ENCODE assay signal across 7 cellular contexts in genomic region chr12:104276192-104277131, GRCh38. TPM values are rescaled to one million over a fixed set of nuclear protein-coding genes. Genes with fewer than 3 reads are reported as not detected.
DNase-seq lines count a peak whose midpoint lies in the region; ATAC-seq, FAIRE-seq and TF ChIP-seq lines count a peak whose summit lies in the region.

No MANE protein-coding gene starts in this region.

- H2BK15ac ChIP-seq in H1 (ENCODE audit: low read length), result no peak overlapping the region

- peak overlapping the region; percentile 1; the same call in 1 of the 2 replicates for H2AFZ ChIP-seq in H1 (ENCODE audit: low read length)

- H3K4me1 ChIP-seq in H1 (replicated peaks in 1 of 4; ENCODE audit: control insufficient read depth in 3 of 4, insufficient read depth in 4 of 4, low read length in 3 of 4) (no peaks in the 10 kb centered on the region), thoracic aorta (ENCODE audit: control insufficient read depth in 1 of 2, low read depth in 2 of 2) (peaks cover 0 to 26% of the 10 kb centered on the region in 2 donors)

- H3K36me3 ChIP-seq in H1 (ENCODE audit: control insufficient read depth in 2 of 4, insufficient read depth in 4 of 4, low read length in 3 of 4) (no peaks in the 10 kb centered on the region), thoracic aorta (no peaks in the 10 kb centered on the region)

- DNase-seq in NCI-H446 (lab: John Stamatoyannopoulos, UW), result peak; percentile 70 to 76
- no peak for DNase-seq in H1 (ENCODE audit: low read depth in 1 of 2, low spot score in 2 of 2)
- no peak for DNase-seq in thoracic aorta (ENCODE audit: low spot score)
- DNase-seq in NK-92 treated with Interleukin-12 subunit alpha and Interleukin-12 subunit beta, amount 100 ng/mL, for 24 hours (lab: John Stamatoyannopoulos, UW), result no peak

- no peak overlapping the region for H4K8ac ChIP-seq in H1 (ENCODE audit: extremely low read depth, insufficient read depth, low read length)

- H3K23me2 ChIP-seq in H1 (ENCODE audit: low read depth, low read length), result no peaks in the 10 kb centered on the region

- no peak overlapping the region for H3K27ac ChIP-seq in H1 (ENCODE audit: low read depth, low read length)
- H3K27ac ChIP-seq in thoracic aorta, result peak overlapping the region in 1 of 2 donors; percentile 5

- H3K18ac ChIP-seq in H1 (ENCODE audit: extremely low read depth, low read length), result no peak overlapping the region

- POLR2A ChIA-PET in H1 (lab: Charles Lee; ENCODE audit: partially characterized antibody), result interaction anchor here (1.2 to 8.0 kb wide), 2 partner anchors 11 to 20 kb away, joined by 3 to 61 read pairs; no protein-coding TSS in a partner anchor

- H3K27me3 ChIP-seq in H1 (replicated peaks in 1 of 4; ENCODE audit: control insufficient read depth in 3 of 4, extremely low read depth in 1 of 4, insufficient read depth in 3 of 4, low read length in 3 of 4), result no peaks in the 10 kb centered on the region
- no peaks in the 10 kb centered on the region for H3K27me3 ChIP-seq in thoracic aorta (replicated peaks; ENCODE audit: insufficient read depth)

- no peak overlapping the region for H3K56ac ChIP-seq in H1 (replicated peaks; ENCODE audit: insufficient read length, low read depth, low read length)

- no peak for TF ChIP-seq RAD21 in H1 (IDR thresholded peaks at IDR 0.05 in 1 of 2, conservative IDR thresholded peaks at IDR 0.05 in 1 of 2; ENCODE audit: low read depth in 2 of 2, low read length in 2 of 2)

- H2BK20ac ChIP-seq in H1 (ENCODE audit: low read length), result no peak overlapping the region

- no peak overlapping the region for H3K9ac ChIP-seq in H1 (replicated peaks in 1 of 4; ENCODE audit: extremely low read depth in 1 of 4, low read depth in 3 of 4, low read length in 3 of 4)

- H4K20me1 ChIP-seq in H1 (replicated peaks in 1 of 2; ENCODE audit: control insufficient read depth in 1 of 2, insufficient read depth in 2 of 2, low read length in 2 of 2), result no peaks in the 10 kb centered on the region

- no peak overlapping the region for H2BK12ac ChIP-seq in H1 (ENCODE audit: low read depth, low read length)

- CTCF ChIA-PET in H1 (lab: Charles Lee; ENCODE audit: partially characterized antibody), result interaction anchor here (0.6 to 2.3 kb wide), 8 partner anchors 8 to 1064 kb away, joined by 3 to 7 read pairs (median 4); no protein-coding TSS in a partner anchor

- H2AK5ac ChIP-seq in H1 (ENCODE audit: low read depth, low read length), result no peak overlapping the region

- FAIRE-seq in H1 (lab: Jason Lieb, UNC), result no peak

- H3K9me3 ChIP-seq in H1 (ENCODE audit: insufficient read depth in 2 of 2, low read depth in 1 of 2, low read length in 1 of 2) (no peaks in the 10 kb centered on the region), thoracic aorta (no peaks in the 10 kb centered on the region)

- ATAC-seq in GM18517 (IDR thresholded peaks at IDR 0.05; ENCODE audit: unreplicated experiment) (peak; percentile 63), HG02798 (IDR thresholded peaks at IDR 0.05; ENCODE audit: poor library complexity, unreplicated experiment) (peak; percentile 82), thoracic aorta (ENCODE audit: insufficient number of reproducible peaks, low FRiP score, low read depth) (no peak), GM19467 (IDR thresholded peaks at IDR 0.05; ENCODE audit: unreplicated experiment) (no peak)

- no peaks in the 10 kb centered on the region for H3K79me1 ChIP-seq in H1 (ENCODE audit: low read depth, low read length)

- no peak overlapping the region for H3K23ac ChIP-seq in H1 (ENCODE audit: insufficient read length)

- TF ChIP-seq POLR2A in H1 (IDR thresholded peaks at IDR 0.05; ENCODE audit: control extremely low read depth in 1 of 2, low read depth in 2 of 2, low read length in 2 of 2), result no peak

- no peak overlapping the region for H4K91ac ChIP-seq in H1 (replicated peaks; ENCODE audit: insufficient read length, low read length)

- TF ChIP-seq CTCF in H1 (IDR thresholded peaks at IDR 0.05; ENCODE audit: control extremely low read depth in 1 of 3, insufficient read depth in 1 of 3, low read depth in 1 of 3, low read length in 3 of 3), result no peak
- no peak for TF ChIP-seq CTCF in thoracic aorta (IDR thresholded peaks at IDR 0.05)

- no peak overlapping the region for H3K14ac ChIP-seq in H1 (ENCODE audit: insufficient read length)

- no peak overlapping the region for H3K4ac ChIP-seq in H1 (replicated peaks; ENCODE audit: insufficient read length, low read depth, low read length)

- no peak overlapping the region for H4K5ac ChIP-seq in H1 (ENCODE audit: insufficient read length, low read depth, low read length)

- H3K4me3 ChIP-seq in H1 (ENCODE audit: extremely low read depth in 1 of 4, insufficient read depth in 2 of 4, low read depth in 3 of 4, low read length in 4 of 4), result no peak overlapping the region
- peak overlapping the region; percentile 60 for H3K4me3 ChIP-seq in thoracic aorta

- WGBS in H1 (ENCODE audit: extremely low coverage in 1 of 2, insufficient coverage in 1 of 2, insufficient read length in 1 of 2, insufficient replicate concordance in 2 of 2, low coverage in 1 of 2, low lambda C conversion rate in 2 of 2, missing lambda C conversion rate in 1 of 2), 2 experiments, result 79% methylated on average over 9 of the region's 9 CpGs; no CpG with 5 or more reads in 1 of the 2 experiments

- no peaks in the 10 kb centered on the region for H3K79me2 ChIP-seq in H1 (ENCODE audit: control insufficient read depth in 1 of 2, insufficient read depth in 2 of 2, low read length in 2 of 2)

- TF ChIP-seq EP300 in H1 (IDR thresholded peaks at IDR 0.05; ENCODE audit: borderline replicate concordance in 1 of 2, low read depth in 2 of 2, low read length in 2 of 2), result no peak

- no peak overlapping the region for H3K4me2 ChIP-seq in H1 (ENCODE audit: insufficient read depth in 1 of 2, low read depth in 2 of 2, low read length in 2 of 2)

- H2BK120ac ChIP-seq in H1 (replicated peaks; ENCODE audit: low read depth, low read length), result no peak overlapping the region

- no peak overlapping the region for H2BK5ac ChIP-seq in H1 (ENCODE audit: low read depth, low read length)

TF ChIP-seq in H1, 55 proteins besides CTCF, POLR2A, EP300 and RAD21:
- no peak for TF ChIP-seq CBX5 (IDR thresholded peaks at IDR 0.05; ENCODE audit: low read depth, low read length)

RNA-seq across cellular contexts. Expression of gene EID3, which starts 27.1 kb away (rescaled TPM):
- total RNA-seq in H1 (2021; fragmentation: NEBNext Ultra II Directional; extraction: Animal tissue kit (Norgen Biotek cat#: 25700)), result 2.2 and 2.8 TPM in 2 replicates
- 1.0 and 1.2 TPM in 2 replicates for polyA plus RNA-seq in H1 (2011; rRNA removed)
- polyA plus RNA-seq in H1 (2011; cell fraction: cytosol; rRNA removed), result 2.6 TPM
- polyA plus RNA-seq in H1 (2011; cell fraction: nucleus; rRNA removed), result 1.2 TPM
- polyA plus RNA-seq in H1 (2012, experiment 1 of 2), result 1.8 to 2.6 TPM (median 1.9 TPM) in 4 replicates
- 0.34 TPM for polyA plus RNA-seq in H1 (2012, experiment 2 of 2)
- 1.0 TPM for polyA plus RNA-seq in H1 (2013, experiment 1 of 2)
- 1.1 TPM for polyA plus RNA-seq in H1 (2013, experiment 2 of 2)
- 1.8 and 2.5 TPM in 2 replicates for polyA minus RNA-seq in H1 (2011; rRNA and poly(A)+ RNA removed)
- polyA minus RNA-seq in H1 (2011; cell fraction: cytosol; rRNA and poly(A)+ RNA removed), result 2.3 TPM
- polyA minus RNA-seq in H1 (2011; cell fraction: nucleus; rRNA and poly(A)+ RNA removed), result 9.2 TPM
- total RNA-seq in thoracic aorta, result 10 to 100 TPM; 32.7 to 33.7 TPM

Comparison
In these comparisons a context has a peak if more than half of its experiments do, and no peak if none do; other contexts are left out.
1. ATAC-seq: peak in GM18517 (single experiment) and HG02798 (single experiment); none in thoracic aorta (single experiment) and GM19467 (single experiment).
2. DNase-seq: peak in NCI-H446 (2 of 2); none in H1 (0 of 2), thoracic aorta (single experiment) and NK-92 treated with Interleukin-12 subunit alpha and Interleukin-12 subunit beta, amount 100 ng/mL, for 24 hours (single experiment).